ENCODE assay signal across 16 cellular contexts in the genomic region with DNA sequence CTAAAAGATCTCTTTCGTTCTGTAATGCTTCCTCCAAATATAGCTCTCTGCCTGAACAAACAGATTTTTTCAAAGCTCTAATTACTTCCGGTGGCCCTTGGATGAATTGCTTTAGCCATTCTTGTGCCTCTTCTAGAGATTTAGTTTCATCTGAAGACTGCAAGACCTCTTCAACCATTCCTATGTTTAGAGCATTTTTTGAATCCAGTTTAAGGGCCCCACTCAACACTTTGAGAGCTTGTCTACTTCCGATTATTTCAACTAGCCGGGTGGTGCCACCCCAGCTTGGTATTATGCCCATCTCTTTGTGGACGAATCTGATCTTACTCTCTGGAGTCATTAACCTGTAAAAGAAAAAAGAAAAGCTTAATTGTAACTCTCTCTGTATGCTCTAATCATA. TPM values are rescaled to one million over a fixed set of nuclear protein-coding genes. Genes with fewer than 3 reads are reported as not detected.
DNase-seq lines count a peak whose midpoint lies in the region; ATAC-seq and TF ChIP-seq lines count a peak whose summit lies in the region.
"Had no signal": no experiment of that assay in that cellular context is flagged by ENCODE, and none has a peak within 500 bp of the region (broad histone marks: within the 10 kb centered on the region; RNA-seq: fewer than 3 reads in every experiment).

No MANE protein-coding gene starts in this region.

- H3K9me3 ChIP-seq in upper lobe of right lung: no peaks in the 10 kb centered on the region
- H3K9me3 ChIP-seq: colonic mucosa had no signal

- H3K27me3 ChIP-seq in upper lobe of right lung: no peaks in the 10 kb centered on the region
- H3K27me3 ChIP-seq: colonic mucosa had no signal

- no peak overlapping the region for H3K4me3 ChIP-seq in upper lobe of right lung
- H3K4me3 ChIP-seq: colonic mucosa had no signal

- no peak for ATAC-seq in activated T-cell treated with anti-CD3 and anti-CD28 coated beads, Interleukin-2, amount 50 U/mL, for 72 hours (replicated peaks in 1 of 2)
- no peak for ATAC-seq in memory B cell (ENCODE audit: low read depth)
- ATAC-seq in upper lobe of right lung: peak; percentile 80

- H3K27ac Mint-ChIP-seq in activated T-cell treated with anti-CD3 and anti-CD28 coated beads, Interleukin-2, amount 50 U/mL, for 72 hours: peak overlapping the region; percentile 92
- H3K27ac Mint-ChIP-seq in memory B cell: peak overlapping the region; percentile 87

- intact Hi-C loops in upper lobe of right lung (cut with DNase I): no loop called here

- H3K36me3 ChIP-seq in upper lobe of right lung: peaks cover 58% of the 10 kb centered on the region

- H3K4me1 ChIP-seq in upper lobe of right lung: peaks cover 13% of the 10 kb centered on the region
- H3K4me1 ChIP-seq: colonic mucosa had no signal

- no peaks in the 10 kb centered on the region for H3K9me3 Mint-ChIP-seq in activated T-cell treated with anti-CD3 and anti-CD28 coated beads, Interleukin-2, amount 50 U/mL, for 72 hours
- H3K9me3 Mint-ChIP-seq in memory B cell: no peaks in the 10 kb centered on the region
- H3K9me3 Mint-ChIP-seq: activated CD4-positive, alpha-beta memory T cell treated with anti-CD3 and anti-CD28 coated beads, Interleukin-2, amount 10 ng/mL, durations not matched to agents 7 days and 5 days had no signal

- peak overlapping the region in 1 of 2 donors; percentile 62 for H3K4me3 Mint-ChIP-seq in activated T-cell treated with anti-CD3 and anti-CD28 coated beads, Interleukin-2, amount 50 U/mL, for 72 hours
- no peak overlapping the region for H3K4me3 Mint-ChIP-seq in memory B cell
- H3K4me3 Mint-ChIP-seq: activated CD4-positive, alpha-beta memory T cell treated with anti-CD3 and anti-CD28 coated beads, Interleukin-2, amount 10 ng/mL, durations not matched to agents 7 days and 5 days had no signal

- no peak for TF ChIP-seq CTCF in upper lobe of right lung (IDR thresholded peaks at IDR 0.05)

- H3K36me3 Mint-ChIP-seq in activated T-cell treated with anti-CD3 and anti-CD28 coated beads, Interleukin-2, amount 50 U/mL, for 72 hours (ENCODE audit: insufficient read depth in 2 of 2): peaks cover 14 to 19% of the 10 kb centered on the region in 2 donors
- H3K36me3 Mint-ChIP-seq in memory B cell: peaks cover 24% of the 10 kb centered on the region

- DNase-seq in activated T-cell treated with anti-CD3 and anti-CD28 coated beads, Interleukin-2, amount 50 U/mL, for 72 hours: no peak
- no peak for DNase-seq in activated T-cell treated with anti-CD3 and anti-CD28 coated beads, Interleukin-2, amount 50 U/mL, for 1 hour
- peak; percentile 21 for DNase-seq in NOMO-1 treated with dmso at 0.1 percent for 144 hours (lab: John Stamatoyannopoulos, UW; ENCODE audit: unreplicated experiment)
- no peak for DNase-seq in memory B cell (ENCODE audit: low spot score in 2 of 2)
- no peak for DNase-seq in upper lobe of right lung
- no peak for DNase-seq in NCI-H2029 (lab: John Stamatoyannopoulos, UW)
- DNase-seq in T1000 (lab: John Stamatoyannopoulos, UW): no peak
- no peak for DNase-seq in stimulated activated CD4-positive, alpha-beta T cell treated with anti-CD3 and anti-CD28 coated beads, Interleukin-4, amount 100 ng/mL, for 24 hours
- DNase-seq: activated CD4-positive, alpha-beta memory T cell treated with anti-CD3 and anti-CD28 coated beads, Interleukin-2, amount 10 ng/mL, durations not matched to agents 7 days and 5 days; activated gamma-delta T cell; colonic mucosa; COR-L47; GDM1; NCI-H1694; NCI-H526 treated with DMSO at 0.1 percent for 48 hours; retina had no signal

- no peaks in the 10 kb centered on the region for H3K27me3 Mint-ChIP-seq in activated T-cell treated with anti-CD3 and anti-CD28 coated beads, Interleukin-2, amount 50 U/mL, for 72 hours (ENCODE audit: low read depth)
- H3K27me3 Mint-ChIP-seq in memory B cell: no peaks in the 10 kb centered on the region
- H3K27me3 Mint-ChIP-seq: activated CD4-positive, alpha-beta memory T cell treated with anti-CD3 and anti-CD28 coated beads, Interleukin-2, amount 10 ng/mL, durations not matched to agents 7 days and 5 days had no signal

- H3K4me1 Mint-ChIP-seq in activated T-cell treated with anti-CD3 and anti-CD28 coated beads, Interleukin-2, amount 50 U/mL, for 72 hours (ENCODE audit: low read depth): peaks cover 45% of the 10 kb centered on the region
- H3K4me1 Mint-ChIP-seq in memory B cell: peaks cover 18% of the 10 kb centered on the region

- no peak overlapping the region for H3K27ac ChIP-seq in upper lobe of right lung
- H3K27ac ChIP-seq: colonic mucosa had no signal

RNA-seq across cellular contexts. Expression of a gene that starts 23.3 kb away (rescaled TPM):
- total RNA-seq in activated T-cell treated with anti-CD3 and anti-CD28 coated beads, Interleukin-2, amount 50 U/mL, for 72 hours: 10 to 100 TPM; 26.6 to 27.2 TPM
- 54.6 TPM for total RNA-seq in upper lobe of right lung

RNA-seq across cellular contexts. Expression of a gene that starts 53.5 kb away (rescaled TPM):
- 10 to 100 TPM; 46.9 to 53.6 TPM for total RNA-seq in activated T-cell treated with anti-CD3 and anti-CD28 coated beads, Interleukin-2, amount 50 U/mL, for 72 hours
- 105 TPM for total RNA-seq in upper lobe of right lung
